ENCODE assay signal across 8 cellular contexts in the genomic region with DNA sequence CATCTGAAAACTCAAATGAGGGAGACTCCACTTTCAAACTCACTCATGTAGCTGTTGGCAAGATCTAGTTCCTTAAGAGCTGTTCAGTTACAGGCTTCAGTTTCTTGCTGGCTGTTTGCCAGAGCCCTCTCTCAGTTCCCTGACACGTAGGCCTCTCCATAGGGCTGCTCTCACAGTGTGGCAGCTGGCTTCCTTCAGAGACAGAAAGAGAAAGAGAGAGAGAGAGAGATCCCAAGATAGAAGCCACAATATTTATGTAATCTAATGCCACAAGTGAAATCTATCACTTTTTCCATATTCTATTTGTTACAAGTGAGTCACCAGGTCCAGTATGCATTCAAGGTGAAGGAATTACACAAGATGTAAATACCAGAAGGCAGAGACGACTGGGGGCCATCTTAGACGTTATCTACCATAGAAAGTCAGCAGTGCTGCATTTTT.
A peak's percentile ranks its signal among the peaks of the same experiment; 100 is the strongest.
DNase-seq lines count a peak whose midpoint lies in the region; ATAC-seq and TF ChIP-seq lines count a peak whose summit lies in the region.

No MANE protein-coding gene starts in this region.

- H3K4me1 ChIP-seq in ascending aorta (no peaks in the 10 kb centered on the region), gastroesophageal sphincter (no peaks in the 10 kb centered on the region)

- TF ChIP-seq CTCF in retinal pigment epithelial cell (conservative IDR thresholded peaks at IDR 0.05; ENCODE audit: low read depth, low read length) (no peak), ascending aorta (IDR thresholded peaks at IDR 0.05) (no peak), gastroesophageal sphincter (IDR thresholded peaks at IDR 0.05) (no peak)

- H3K9me3 ChIP-seq in ascending aorta = no peaks in the 10 kb centered on the region
- H3K9me3 ChIP-seq in gastroesophageal sphincter = peaks cover 0 to 5% (median 0%) of the 10 kb centered on the region in 3 donors

- no peak for TF ChIP-seq EP300 in gastroesophageal sphincter (IDR thresholded peaks at IDR 0.05)

- intact Hi-C loops in ascending aorta (cut with DNase I) = no loop called here

- ATAC-seq in HG03103 (IDR thresholded peaks at IDR 0.05; ENCODE audit: low read depth, unreplicated experiment) = peak; percentile 97
- ATAC-seq in gastroesophageal sphincter = no peak

- 5 to 29% methylated on average over 3 of the region's 3 CpGs for WGBS in gastroesophageal sphincter (ENCODE audit: low coverage in 1 of 2), 2 donors

- H3K36me3 ChIP-seq in ascending aorta = no peaks in the 10 kb centered on the region
- H3K36me3 ChIP-seq in gastroesophageal sphincter = no peaks in the 10 kb centered on the region

- H3K27me3 ChIP-seq in ascending aorta (no peaks in the 10 kb centered on the region), gastroesophageal sphincter (peaks cover 5% of the 10 kb centered on the region)

- H3K27ac ChIP-seq in ascending aorta (no peak overlapping the region), gastroesophageal sphincter (no peak overlapping the region)

- no peak for TF ChIP-seq POLR2A in gastroesophageal sphincter (IDR thresholded peaks at IDR 0.05)

- DNase-seq in CD1c-positive myeloid dendritic cell (ENCODE audit: extremely low spot score) (peak; percentile 55), GM19238 (ENCODE audit: insufficient read length, low spot score) (peak; percentile 15), SK-N-DZ (ENCODE audit: low spot score) (peak; percentile 3), retinal pigment epithelial cell (ENCODE audit: low read depth) (peak; percentile 3), ascending aorta (ENCODE audit: low spot score in 2 of 2) (no peak)
- no peak for DNase-seq in activated CD8-positive, alpha-beta memory T cell treated with anti-CD3 and anti-CD28 coated beads for 24 hours

- H3K4me3 ChIP-seq in retinal pigment epithelial cell (ENCODE audit: low read length) (no peak overlapping the region), ascending aorta (no peak overlapping the region), gastroesophageal sphincter (no peak overlapping the region)

Comparison
In these comparisons a context has a peak if more than half of its experiments do, and no peak if none do; other contexts are left out.
1. DNase-seq: peak in CD1c-positive myeloid dendritic cell (single experiment), GM19238 (single experiment), SK-N-DZ (single experiment) and retinal pigment epithelial cell (single experiment); none in activated CD8-positive, alpha-beta memory T cell treated with anti-CD3 and anti-CD28 coated beads for 24 hours (single experiment) and ascending aorta (0 of 2).